In the genomic region with DNA sequence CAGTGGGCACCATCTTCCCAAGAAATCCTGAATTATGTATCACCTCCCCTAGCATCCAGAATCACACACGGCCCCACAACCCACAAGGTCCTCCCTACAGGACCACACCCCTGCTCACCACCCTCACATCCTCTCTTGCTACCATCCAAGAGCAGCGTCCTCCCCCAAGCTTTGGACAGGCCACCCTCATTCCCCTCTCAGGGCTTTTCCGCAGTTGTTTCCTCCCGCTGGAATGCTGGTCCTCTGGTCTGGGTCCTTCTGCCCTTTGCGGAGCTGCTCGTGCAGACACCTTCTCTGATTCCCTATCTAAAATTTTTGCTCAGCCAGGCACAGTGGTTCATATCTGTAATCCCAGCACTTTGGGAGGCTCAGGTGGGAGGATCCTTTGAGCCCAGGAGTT, we compare ENCODE assay signal across 19 cellular contexts. TPM values are rescaled to one million over a fixed set of nuclear protein-coding genes. Genes with fewer than 3 reads are reported as not detected.
DNase-seq lines count a peak whose midpoint lies in the region; ATAC-seq, FAIRE-seq and TF ChIP-seq lines count a peak whose summit lies in the region.
"Had no signal": no experiment of that assay in that cellular context is flagged by ENCODE, and none has a peak within 500 bp of the region (broad histone marks: within the 10 kb centered on the region; RNA-seq: fewer than 3 reads in every experiment).

No MANE protein-coding gene starts in this region.

- no peaks in the 10 kb centered on the region for H3K79me2 ChIP-seq in H1 (ENCODE audit: control insufficient read depth in 1 of 2, insufficient read depth in 2 of 2, low read length in 2 of 2)

- no peak overlapping the region for H3K14ac ChIP-seq in H1 (ENCODE audit: insufficient read length)

- H2BK20ac ChIP-seq in H1 (ENCODE audit: low read length): 0 out of 2 replicates have a peak overlapping the region, but pooled peaks have one; percentile 61

- no peaks in the 10 kb centered on the region for H3K36me3 Mint-ChIP-seq in neural crest cell (ENCODE audit: low read depth)
- H3K36me3 Mint-ChIP-seq: activated naive CD8-positive, alpha-beta T cell treated with anti-CD3 and anti-CD28 coated beads, Interleukin-2, amount 10 ng/mL, durations not matched to agents 7 days and 5 days; brain had no signal

- POLR2A ChIA-PET in H1 (lab: Charles Lee; ENCODE audit: partially characterized antibody): interaction anchor here (1.2 kb wide), 1 partner anchor 115 kb away, joined by 3 read pairs; no protein-coding TSS in a partner anchor

- H3K18ac ChIP-seq in H1 (ENCODE audit: extremely low read depth, low read length): no peak overlapping the region

- H4K91ac ChIP-seq in H1 (replicated peaks; ENCODE audit: insufficient read length, low read length): no peak overlapping the region

- no peaks in the 10 kb centered on the region for H3K79me1 ChIP-seq in H1 (ENCODE audit: low read depth, low read length)

- no peak overlapping the region for H3K9ac ChIP-seq in H1 (replicated peaks in 1 of 4; ENCODE audit: extremely low read depth in 1 of 4, low read depth in 3 of 4, low read length in 3 of 4)

- no peak overlapping the region for H4K5ac ChIP-seq in H1 (ENCODE audit: insufficient read length, low read depth, low read length)

- CTCF ChIA-PET in H1 (lab: Charles Lee; ENCODE audit: partially characterized antibody): interaction anchor here (1.1 to 2.5 kb wide), 2 partner anchors 12 to 573 kb away, joined by 4 to 7 read pairs; no protein-coding TSS in a partner anchor

- no peaks in the 10 kb centered on the region for H3K9me3 ChIP-seq in right cardiac atrium (ENCODE audit: control insufficient read depth, low read length)
- no peaks in the 10 kb centered on the region for H3K9me3 ChIP-seq in H1 (ENCODE audit: insufficient read depth in 2 of 2, low read depth in 1 of 2, low read length in 1 of 2)
- no peaks in the 10 kb centered on the region for H3K9me3 ChIP-seq in upper lobe of left lung

- H2AK5ac ChIP-seq in H1 (ENCODE audit: low read depth, low read length): 0 out of 2 replicates have a peak overlapping the region, but pooled peaks have one; percentile 39

- TF ChIP-seq POLR2A in H1 (IDR thresholded peaks at IDR 0.05; ENCODE audit: control extremely low read depth in 1 of 2, low read depth in 2 of 2, low read length in 2 of 2) (no peak), upper lobe of left lung (IDR thresholded peaks at IDR 0.05) (no peak)

- H3K27ac ChIP-seq in right cardiac atrium (ENCODE audit: low read length): peak overlapping the region; percentile 32
- H3K27ac ChIP-seq in H1 (ENCODE audit: low read depth, low read length): no peak overlapping the region
- peak overlapping the region; percentile 92 to 94 (median 94) for H3K27ac ChIP-seq in upper lobe of left lung

- H3K4me1 ChIP-seq in right cardiac atrium (ENCODE audit: control insufficient read depth, insufficient read depth, low read length) (peaks cover 41% of the 10 kb centered on the region), H1 (replicated peaks in 1 of 4; ENCODE audit: control insufficient read depth in 3 of 4, insufficient read depth in 4 of 4, low read length in 3 of 4) (peaks cover 0 to 2% (median 0%) of the 10 kb centered on the region in 4 experiments; a peak in 1 of 7 replicates), upper lobe of left lung (peaks cover 51 to 74% (median 62%) of the 10 kb centered on the region in 4 donors)

- no peaks in the 10 kb centered on the region for H3K27me3 Mint-ChIP-seq in neural crest cell (ENCODE audit: low read depth)
- H3K27me3 Mint-ChIP-seq: brain had no signal

- no peaks in the 10 kb centered on the region for H3K27me3 ChIP-seq in right cardiac atrium (ENCODE audit: control insufficient read depth, insufficient read depth)
- no peaks in the 10 kb centered on the region for H3K27me3 ChIP-seq in H1 (replicated peaks in 1 of 4; ENCODE audit: control insufficient read depth in 3 of 4, extremely low read depth in 1 of 4, insufficient read depth in 3 of 4, low read length in 3 of 4)
- no peaks in the 10 kb centered on the region for H3K27me3 ChIP-seq in upper lobe of left lung

- DNase-seq in right cardiac atrium (peak in 1 of 3 donors; percentile 35), left ventricle myocardium superior (no peak), H1 (ENCODE audit: low read depth in 1 of 2, low spot score in 2 of 2) (no peak), neural crest cell (ENCODE audit: low read depth, low spot score) (no peak), upper lobe of left lung (no peak)
- DNase-seq in stimulated activated naive CD8-positive, alpha-beta T cell treated with anti-CD3 and anti-CD28 coated beads, Interleukin-15, Interleukin-2, amounts not matched to agents 100 U/mL and 50 U/mL, for 24 hours: no peak
- DNase-seq: activated CD4-positive, CD25-positive, alpha-beta regulatory T cell treated with anti-CD3 and anti-CD28 coated beads, Interleukin-2, amount 50 U/mL, for 72 hours; activated naive CD8-positive, alpha-beta T cell treated with anti-CD3 and anti-CD28 coated beads, Interleukin-2, amount 10 ng/mL, durations not matched to agents 7 days and 5 days; effector memory CD8-positive, alpha-beta T cell; H7; NCI-H1105; NCI-H2029 treated with DMSO at 0.1 percent for 48 hours; NCI-H345; NCI-H82; SIG-M5 had no signal

- H3K4ac ChIP-seq in H1 (replicated peaks; ENCODE audit: insufficient read length, low read depth, low read length): no peak overlapping the region

- TF ChIP-seq RAD21 in H1 (IDR thresholded peaks at IDR 0.05 in 1 of 2, conservative IDR thresholded peaks at IDR 0.05 in 1 of 2; ENCODE audit: low read depth in 2 of 2, low read length in 2 of 2): no peak

- no peak overlapping the region for H3K23ac ChIP-seq in H1 (ENCODE audit: insufficient read length)

- H2AFZ ChIP-seq in H1 (ENCODE audit: low read length): no peak overlapping the region

- H3K4me3 ChIP-seq in right cardiac atrium (ENCODE audit: low read length) (no peak overlapping the region), H1 (ENCODE audit: extremely low read depth in 1 of 4, insufficient read depth in 2 of 4, low read depth in 3 of 4, low read length in 4 of 4) (no peak overlapping the region), upper lobe of left lung (no peak overlapping the region)

- FAIRE-seq in H1 (lab: Jason Lieb, UNC): no peak
- FAIRE-seq: colon had no signal

- peak overlapping the region; percentile 37 for H3K27ac Mint-ChIP-seq in neural crest cell (ENCODE audit: unreplicated experiment)
- H3K27ac Mint-ChIP-seq: activated naive CD8-positive, alpha-beta T cell treated with anti-CD3 and anti-CD28 coated beads, Interleukin-2, amount 10 ng/mL, durations not matched to agents 7 days and 5 days had no signal

- no peak for TF ChIP-seq EP300 in H1 (IDR thresholded peaks at IDR 0.05; ENCODE audit: borderline replicate concordance in 1 of 2, low read depth in 2 of 2, low read length in 2 of 2)
- TF ChIP-seq EP300 in upper lobe of left lung (IDR thresholded peaks at IDR 0.05): no peak

- no peak overlapping the region for H3K56ac ChIP-seq in H1 (replicated peaks; ENCODE audit: insufficient read length, low read depth, low read length)

- H3K23me2 ChIP-seq in H1 (ENCODE audit: low read depth, low read length): no peaks in the 10 kb centered on the region

- H3K4me2 ChIP-seq in H1 (ENCODE audit: insufficient read depth in 1 of 2, low read depth in 2 of 2, low read length in 2 of 2): no peak overlapping the region

- H2BK5ac ChIP-seq in H1 (ENCODE audit: low read depth, low read length): no peak overlapping the region

- no peak overlapping the region for H2BK120ac ChIP-seq in H1 (replicated peaks; ENCODE audit: low read depth, low read length)

- no peaks in the 10 kb centered on the region for H3K36me3 ChIP-seq in H1 (ENCODE audit: control insufficient read depth in 2 of 4, insufficient read depth in 4 of 4, low read length in 3 of 4)
- no peaks in the 10 kb centered on the region for H3K36me3 ChIP-seq in upper lobe of left lung

- no peak overlapping the region for H3K4me3 Mint-ChIP-seq in neural crest cell
- H3K4me3 Mint-ChIP-seq: activated naive CD8-positive, alpha-beta T cell treated with anti-CD3 and anti-CD28 coated beads, Interleukin-2, amount 10 ng/mL, durations not matched to agents 7 days and 5 days; effector memory CD8-positive, alpha-beta T cell had no signal

- H4K8ac ChIP-seq in H1 (ENCODE audit: extremely low read depth, insufficient read depth, low read length): peak overlapping the region; percentile 0; the same call in 1 of the 2 replicates

- ATAC-seq in right cardiac atrium (no peak), left ventricle myocardium superior (no peak), upper lobe of left lung (ENCODE audit: low FRiP score in 2 of 2) (no peak), GM19324 (IDR thresholded peaks at IDR 0.05; ENCODE audit: low FRiP score, unreplicated experiment) (no peak), HG02588 (IDR thresholded peaks at IDR 0.05; ENCODE audit: unreplicated experiment) (no peak)
- ATAC-seq in stimulated activated naive CD8-positive, alpha-beta T cell treated with anti-CD3 and anti-CD28 coated beads, Interleukin-15, Interleukin-2, amounts not matched to agents 100 U/mL and 50 U/mL, for 24 hours: no peak
- ATAC-seq: effector memory CD8-positive, alpha-beta T cell had no signal

- TF ChIP-seq CTCF in H1 (IDR thresholded peaks at IDR 0.05; ENCODE audit: control extremely low read depth in 1 of 3, insufficient read depth in 1 of 3, low read depth in 1 of 3, low read length in 3 of 3): no peak
- no peak for TF ChIP-seq CTCF in neural crest cell (conservative IDR thresholded peaks at IDR 0.05)
- TF ChIP-seq CTCF in upper lobe of left lung (IDR thresholded peaks at IDR 0.05): no peak

- H3K4me1 Mint-ChIP-seq in neural crest cell: peaks cover 41% of the 10 kb centered on the region

- no peaks in the 10 kb centered on the region for H4K20me1 ChIP-seq in H1 (replicated peaks in 1 of 2; ENCODE audit: control insufficient read depth in 1 of 2, insufficient read depth in 2 of 2, low read length in 2 of 2)

- no peak overlapping the region for H2BK12ac ChIP-seq in H1 (ENCODE audit: low read depth, low read length)

- no peaks in the 10 kb centered on the region for H3K9me3 Mint-ChIP-seq in neural crest cell
- H3K9me3 Mint-ChIP-seq: activated naive CD8-positive, alpha-beta T cell treated with anti-CD3 and anti-CD28 coated beads, Interleukin-2, amount 10 ng/mL, durations not matched to agents 7 days and 5 days; effector memory CD8-positive, alpha-beta T cell had no signal

- WGBS in right cardiac atrium: 79% methylated on average over 6 of the region's 6 CpGs
- WGBS in H1 (ENCODE audit: extremely low coverage in 1 of 2, insufficient coverage in 1 of 2, insufficient read length in 1 of 2, insufficient replicate concordance in 2 of 2, low coverage in 1 of 2, low lambda C conversion rate in 2 of 2, missing lambda C conversion rate in 1 of 2), 2 experiments: 89% methylated on average over 6 of the region's 6 CpGs; no CpG with 5 or more reads in 1 of the 2 experiments
- WGBS in upper lobe of left lung, 2 donors: 86 to 97% methylated on average over 6 of the region's 6 CpGs

- intact Hi-C loops in right cardiac atrium (cut with DNase I): loop anchor here in 3 of 4 donors (5.0 to 10.0 kb wide), 5 partner anchors 87 to 207 kb away; no protein-coding TSS in a partner anchor
- intact Hi-C loops in left ventricle myocardium superior (cut with micrococcal nuclease): loop anchor here (10.0 kb wide), 2 partner anchors 77 to 347 kb away; no protein-coding TSS in a partner anchor

- H2BK15ac ChIP-seq in H1 (ENCODE audit: low read length): no peak overlapping the region

RNA-seq across cellular contexts. Expression of a gene that starts 56.5 kb away (rescaled TPM):
- 100 to 1,000 TPM in 1 of 4 donors, 10 to 100 TPM in 3; 88.1 to 110 (median 96.4) TPM for total RNA-seq in right cardiac atrium
- 66.3 TPM for polyA plus RNA-seq in right cardiac atrium
- total RNA-seq in left ventricle myocardium superior: 95.8 TPM
- 151 and 168 TPM in 2 replicates for total RNA-seq in H1 (2021; fragmentation: NEBNext Ultra II Directional; extraction: Animal tissue kit (Norgen Biotek cat#: 25700))
- polyA plus RNA-seq in H1 (2011; rRNA removed): 47.7 and 71.4 TPM in 2 replicates
- polyA plus RNA-seq in H1 (2011; cell fraction: cytosol; rRNA removed): 86.5 TPM
- 36.5 TPM for polyA plus RNA-seq in H1 (2011; cell fraction: nucleus; rRNA removed)
- 133 to 185 TPM (median 146 TPM) in 4 replicates for polyA plus RNA-seq in H1 (2012, experiment 1 of 2)
- polyA plus RNA-seq in H1 (2012, experiment 2 of 2): 19.4 TPM
- polyA plus RNA-seq in H1 (2013, experiment 1 of 2): 134 TPM
- 156 TPM for polyA plus RNA-seq in H1 (2013, experiment 2 of 2)
- polyA minus RNA-seq in H1 (2011; rRNA and poly(A)+ RNA removed): 74.6 and 94.4 TPM in 2 replicates
- 67.5 TPM for polyA minus RNA-seq in H1 (2011; cell fraction: cytosol; rRNA and poly(A)+ RNA removed)
- polyA minus RNA-seq in H1 (2011; cell fraction: nucleus; rRNA and poly(A)+ RNA removed): 68.5 TPM
- total RNA-seq in neural crest cell: 150 and 154 TPM in 2 replicates
- total RNA-seq in upper lobe of left lung: 100 to 1,000 TPM in 2 of 6 donors, 10 to 100 TPM in 4; 37.6 to 124 (median 89.8) TPM
